ENCODE assay signal across 20 cellular contexts in genomic region chr4:44070843-44071242, GRCh38.
"Had no signal": no experiment of that assay in that cellular context is flagged by ENCODE, and none has a peak within 500 bp of the region (broad histone marks: within the 10 kb centered on the region; RNA-seq: fewer than 3 reads in every experiment).

No MANE protein-coding gene starts in this region.

- H3K27me3 ChIP-seq: dorsolateral prefrontal cortex, esophagus muscularis mucosa, gastrocnemius medialis, heart right ventricle, left lung had no signal

- H3K27ac ChIP-seq: coronary artery, dorsolateral prefrontal cortex, esophagus muscularis mucosa, gastrocnemius medialis, heart right ventricle, left lung, lower lobe of right lung had no signal

- H3K4me1 ChIP-seq: esophagus muscularis mucosa, gastrocnemius medialis, heart right ventricle, left lung, lower lobe of right lung had no signal

- H3K27ac Mint-ChIP-seq: mesothelial cell of epicardium had no signal

- H3K4me3 Mint-ChIP-seq: mesothelial cell of epicardium had no signal

- H3K4me3 ChIP-seq: coronary artery, dorsolateral prefrontal cortex, esophagus muscularis mucosa, gastrocnemius medialis, heart right ventricle, left lung, lower lobe of right lung, mucosa of descending colon had no signal

- DNase-seq: cerebellar nuclear complex; dermis blood vessel endothelial cell; dorsolateral prefrontal cortex; effector CD4-positive, alpha-beta T cell; effector memory CD4-positive, alpha-beta T cell; foreskin melanocyte; gastrocnemius medialis; glutamatergic neuron; head of caudate nucleus; heart right ventricle; hippocampal formation; left cardiac atrium; left lung; left ventricle myocardium superior; lower lobe of right lung; mesenchymal stem cell; mucosa of descending colon had no signal

- H3K36me3 Mint-ChIP-seq: mesothelial cell of epicardium had no signal

- H3K36me3 ChIP-seq: esophagus muscularis mucosa, gastrocnemius medialis, heart right ventricle, left lung, lower lobe of right lung had no signal

- ATAC-seq: gastrocnemius medialis, heart right ventricle, left cardiac atrium, left lung, left ventricle myocardium superior, mucosa of descending colon had no signal

- H3K9me3 ChIP-seq: esophagus muscularis mucosa, gastrocnemius medialis, lower lobe of right lung had no signal
